In genomic region chr1:156616463-156616862, GRCh38 we compare ENCODE assay signal across 10 cellular contexts. TPM values are rescaled to one million over a fixed set of nuclear protein-coding genes. Genes with fewer than 3 reads are reported as not detected.
DNase-seq lines count a peak whose midpoint lies in the region; ATAC-seq, FAIRE-seq and TF ChIP-seq lines count a peak whose summit lies in the region.
"Had no signal": no experiment of that assay in that cellular context is flagged by ENCODE, and none has a peak within 500 bp of the region (broad histone marks: within the 10 kb centered on the region; RNA-seq: fewer than 3 reads in every experiment).

No MANE protein-coding gene starts in this region.

- 13 to 28% methylated on average over 5 of the region's 5 CpGs for WGBS in esophagus squamous epithelium, 2 donors
- WGBS in pancreas, 2 donors = 3 to 6% methylated on average over 5 of the region's 5 CpGs

- TF ChIP-seq POLR2A in esophagus squamous epithelium (IDR thresholded peaks at IDR 0.05) = no peak

- H3K4me3 ChIP-seq in esophagus squamous epithelium = peak overlapping the region in 1 of 4 donors; percentile 26
- H3K4me3 ChIP-seq in pancreas = no peak overlapping the region

- peak overlapping the region in 3 of 4 donors; percentile 74 to 85 (median 80) for H3K27ac ChIP-seq in esophagus squamous epithelium
- H3K27ac ChIP-seq in pancreas = no peak overlapping the region

- H3K27me3 ChIP-seq in esophagus squamous epithelium (peaks cover 0 to 79% (median 0%) of the 10 kb centered on the region in 4 donors), pancreas (no peaks in the 10 kb centered on the region)

- peak in 3 of 4 donors; percentile 28 to 71 (median 32) for ATAC-seq in pancreas
- ATAC-seq in GM19467 (IDR thresholded peaks at IDR 0.05; ENCODE audit: unreplicated experiment) = no peak

- DNase-seq in EL (peak; percentile 55), NCI-H748 (lab: John Stamatoyannopoulos, UW; ENCODE audit: unreplicated experiment) (peak; percentile 86), esophagus squamous epithelium (lab: John Stamatoyannopoulos, UW) (no peak), pancreas (no peak), NOMO-1 treated with DMSO at 0.1 percent for 48 hours (lab: John Stamatoyannopoulos, UW; ENCODE audit: unreplicated experiment) (no peak)
- no peak for DNase-seq in stimulated activated CD4-positive, alpha-beta T cell treated with anti-CD3 and anti-CD28 coated beads, Interleukin-12 subunit alpha, Interleukin-12 subunit beta, amount 100 ng/mL, for 4 hours
- DNase-seq in central memory CD4-positive, alpha-beta T cell = no peak

- H3K9me3 ChIP-seq in esophagus squamous epithelium (no peaks in the 10 kb centered on the region), pancreas (no peaks in the 10 kb centered on the region)

- no peak for FAIRE-seq in pancreas (lab: Jason Lieb, UNC)

- H3K4me1 ChIP-seq in esophagus squamous epithelium = peaks cover 0 to 15% (median 0%) of the 10 kb centered on the region in 3 donors
- H3K4me1 ChIP-seq in pancreas = no peaks in the 10 kb centered on the region

- no peaks in the 10 kb centered on the region for H3K36me3 ChIP-seq in esophagus squamous epithelium
- H3K36me3 ChIP-seq in pancreas = no peaks in the 10 kb centered on the region

- intact Hi-C loops in esophagus squamous epithelium (cut with DNase I) (loop anchor here (10.0 kb wide), 1 partner anchor 232 kb away; no protein-coding TSS in a partner anchor), pancreas (cut with DNase I) (no loop called here)

- TF ChIP-seq CTCF in esophagus squamous epithelium (IDR thresholded peaks at IDR 0.05) (no peak), pancreas (IDR thresholded peaks at IDR 0.05) (no peak)

RNA-seq across cellular contexts. Expression of gene HAPLN2, which starts 2.8 kb away (rescaled TPM):
- total RNA-seq in esophagus squamous epithelium (under 1 TPM in 1 of 4 donors, not detected in 3; 0.18 TPM), pancreas (not detected)
- polyA plus RNA-seq in pancreas = under 1 TPM; 0.38 to 0.46 TPM
- total RNA-seq: HT1080, urinary bladder had no signal

RNA-seq across cellular contexts. Expression of gene GPATCH4, which starts 15.2 kb away (rescaled TPM):
- total RNA-seq in esophagus squamous epithelium = 10 to 100 TPM; 14.0 to 41.8 (median 25.0) TPM
- 10 to 100 TPM in 3 of 6 donors, 1 to 10 TPM in 3; 6.4 to 16.0 (median 11.4) TPM for total RNA-seq in pancreas
- 10 to 100 TPM; 14.4 to 16.9 TPM for polyA plus RNA-seq in pancreas

RNA-seq across cellular contexts. Expression of gene NAXE, which starts 24.9 kb away (rescaled TPM):
- total RNA-seq in esophagus squamous epithelium = 10 to 100 TPM; 36.5 to 64.4 (median 52.8) TPM
- 10 to 100 TPM; 23.9 to 38.5 (median 36.1) TPM for total RNA-seq in pancreas
- 10 to 100 TPM; 35.0 to 60.4 TPM for polyA plus RNA-seq in pancreas

RNA-seq across cellular contexts. Expression of gene BCAN, which starts 25.5 kb away (rescaled TPM):
- total RNA-seq in esophagus squamous epithelium (not detected), pancreas (under 1 TPM in 1 of 6 donors, not detected in 5; 0.12 TPM)
- not detected for polyA plus RNA-seq in pancreas

RNA-seq across cellular contexts. Expression of gene TTC24, which starts 36.9 kb away (rescaled TPM):
- total RNA-seq in esophagus squamous epithelium (not detected), pancreas (not detected)
- polyA plus RNA-seq in pancreas = not detected
- total RNA-seq: HT1080, urinary bladder had no signal

Comparison
In these comparisons a context has a peak if more than half of its experiments do, and no peak if none do; other contexts are left out.
1. DNase-seq: peak in EL (single experiment) and NCI-H748 (single experiment); none in esophagus squamous epithelium (single experiment), pancreas (0 of 6), stimulated activated CD4-positive, alpha-beta T cell treated with anti-CD3 and anti-CD28 coated beads, Interleukin-12 subunit alpha, Interleukin-12 subunit beta, amount 100 ng/mL, for 4 hours (single experiment), central memory CD4-positive, alpha-beta T cell (single experiment) and NOMO-1 treated with DMSO at 0.1 percent for 48 hours (single experiment).
2. H3K27ac ChIP-seq: peak in esophagus squamous epithelium (3 of 4); none in pancreas (0 of 4).